ENCODE assay signal across 21 cellular contexts in genomic region chr15:51025454-51025846, GRCh38.
"Had no signal": no experiment of that assay in that cellular context is flagged by ENCODE, and none has a peak within 500 bp of the region (broad histone marks: within the 10 kb centered on the region; RNA-seq: fewer than 3 reads in every experiment).

No MANE protein-coding gene starts in this region.

- H3K4me3 ChIP-seq: heart right ventricle, left ventricle myocardium inferior, mucosa of descending colon, transverse colon had no signal

- H3K4me1 ChIP-seq: left ventricle myocardium inferior, parathyroid adenoma, transverse colon had no signal

- H3K36me3 ChIP-seq: brain microvascular endothelial cell, gastrocnemius medialis, heart right ventricle, left ventricle myocardium inferior, neutrophil, transverse colon had no signal

- H3K9me3 ChIP-seq: gastrocnemius medialis, heart right ventricle, left ventricle myocardium inferior, mucosa of descending colon, neutrophil had no signal

- H3K27ac ChIP-seq: brain microvascular endothelial cell, heart right ventricle, left ventricle myocardium inferior, neutrophil, parathyroid adenoma, transverse colon had no signal

- H3K9ac ChIP-seq: parathyroid adenoma had no signal

- DNase-seq: activated CD4-positive, alpha-beta T cell treated with anti-CD3 and anti-CD28 coated beads, Interleukin-2, amount 50 U/mL, for 1 hour; activated CD8-positive, alpha-beta memory T cell treated with anti-CD3 and anti-CD28 coated beads for 24 hours; activated gamma-delta T cell treated with Interleukin-2 at 50 U/mL for 16 hours; activated naive CD8-positive, alpha-beta T cell treated with anti-CD3 and anti-CD28 coated beads for 36 hours; brain microvascular endothelial cell; cortex of kidney; effector CD4-positive, alpha-beta T cell; heart right ventricle; left ventricle myocardium inferior; mucosa of descending colon; natural killer cell; retina; small intestine; stimulated activated CD4-positive, alpha-beta T cell treated with anti-CD3 and anti-CD28 coated beads, Interleukin-4, amount 100 ng/mL, for 24 hours; stimulated activated naive CD4-positive, alpha-beta T cell; T-cell; T-helper 9 cell; transverse colon had no signal

- H3K27me3 ChIP-seq: brain microvascular endothelial cell, gastrocnemius medialis, heart right ventricle, transverse colon had no signal

- ATAC-seq: natural killer cell, T-cell had no signal

- H3K79me2 ChIP-seq: parathyroid adenoma had no signal

- FAIRE-seq: small intestine had no signal

- H2AFZ ChIP-seq: parathyroid adenoma had no signal
